Comparison of ENCODE assay signal across 12 cellular contexts in genomic region chr2:46977899-46978298, GRCh38. TPM values are rescaled to one million over a fixed set of nuclear protein-coding genes. Genes with fewer than 3 reads are reported as not detected.
DNase-seq lines count a peak whose midpoint lies in the region; TF ChIP-seq lines count a peak whose summit lies in the region.
"Had no signal": no experiment of that assay in that cellular context is flagged by ENCODE, and none has a peak within 500 bp of the region (broad histone marks: within the 10 kb centered on the region; RNA-seq: fewer than 3 reads in every experiment).

No MANE protein-coding gene starts in this region.

- H3K36me3 Mint-ChIP-seq in T-helper 2 cell treated with Interferon-gamma antibody and Interleukin-4, amounts not matched to agents 5 μg/mL and 100 μg/mL, for 36 hours (ENCODE audit: low read depth), result peaks cover 57% of the 10 kb centered on the region
- peaks cover 44% of the 10 kb centered on the region for H3K36me3 Mint-ChIP-seq in activated T-helper 1 cell treated with anti-CD3 and anti-CD28 coated beads, Interleukin-12 subunit alpha, Interleukin-12 subunit beta, Interleukin-2, Interleukin-4 antibody, amounts not matched to agents 30 ng/mL and 10 ng/mL and 1 ng/mL, durations not matched to agents 14 hours and 24 hours and 36 hours (ENCODE audit: low read depth)

- H3K36me3 ChIP-seq in prostate gland, result no peaks in the 10 kb centered on the region

- H3K9me3 Mint-ChIP-seq in T-helper 2 cell treated with Interferon-gamma antibody and Interleukin-4, amounts not matched to agents 5 μg/mL and 100 μg/mL, for 36 hours, result no peaks in the 10 kb centered on the region
- no peaks in the 10 kb centered on the region for H3K9me3 Mint-ChIP-seq in activated T-helper 1 cell treated with anti-CD3 and anti-CD28 coated beads, Interleukin-12 subunit alpha, Interleukin-12 subunit beta, Interleukin-2, Interleukin-4 antibody, amounts not matched to agents 30 ng/mL and 10 ng/mL and 1 ng/mL, durations not matched to agents 14 hours and 24 hours and 36 hours

- H3K9me3 ChIP-seq in prostate gland, result no peaks in the 10 kb centered on the region
- H3K9me3 ChIP-seq: heart right ventricle, tibial artery had no signal

- in situ Hi-C loops in KBM-7 (cut with MboI; ENCODE audit: low pct_unique_long_range_greater_than_20kb, low sequenced_read_pairs), result no loop called here

- no peak for DNase-seq in T-helper 2 cell treated with Interferon-gamma antibody and Interleukin-4, amounts not matched to agents 5 μg/mL and 100 μg/mL, for 36 hours (ENCODE audit: low spot score)
- DNase-seq in T-helper 2 cell (no peak), KBM-7 (peak; percentile 61), occipital lobe (lab: John Stamatoyannopoulos, UW) (peak; percentile 14), prostate gland (ENCODE audit: low spot score) (no peak), NCI-H1105 treated with DMSO at 0.1 percent for 48 hours (lab: John Stamatoyannopoulos, UW) (no peak), NCI-H146 (lab: John Stamatoyannopoulos, UW) (no peak)
- DNase-seq in activated T-helper 1 cell treated with anti-CD3 and anti-CD28 coated beads, Interleukin-12 subunit alpha, Interleukin-12 subunit beta, Interleukin-2, Interleukin-4 antibody, amounts not matched to agents 30 ng/mL and 10 ng/mL and 1 ng/mL, durations not matched to agents 14 hours and 24 hours and 36 hours (ENCODE audit: low spot score), result no peak
- DNase-seq: heart right ventricle; IMR-90; stimulated activated CD4-positive, alpha-beta T cell treated with anti-CD3 and anti-CD28 coated beads, Interleukin-2, amount 100 ng/mL, for 48 hours; tibial artery had no signal

- TF ChIP-seq POLR2A in prostate gland (IDR thresholded peaks at IDR 0.05), result no peak

- H3K27ac Mint-ChIP-seq in T-helper 2 cell treated with Interferon-gamma antibody and Interleukin-4, amounts not matched to agents 5 μg/mL and 100 μg/mL, for 36 hours, result peak overlapping the region; percentile 89
- H3K27ac Mint-ChIP-seq in activated T-helper 1 cell treated with anti-CD3 and anti-CD28 coated beads, Interleukin-12 subunit alpha, Interleukin-12 subunit beta, Interleukin-2, Interleukin-4 antibody, amounts not matched to agents 30 ng/mL and 10 ng/mL and 1 ng/mL, durations not matched to agents 14 hours and 24 hours and 36 hours, result peak overlapping the region; percentile 84

- H3K4me3 Mint-ChIP-seq in T-helper 2 cell treated with Interferon-gamma antibody and Interleukin-4, amounts not matched to agents 5 μg/mL and 100 μg/mL, for 36 hours, result peak overlapping the region; percentile 46
- no peak overlapping the region for H3K4me3 Mint-ChIP-seq in activated T-helper 1 cell treated with anti-CD3 and anti-CD28 coated beads, Interleukin-12 subunit alpha, Interleukin-12 subunit beta, Interleukin-2, Interleukin-4 antibody, amounts not matched to agents 30 ng/mL and 10 ng/mL and 1 ng/mL, durations not matched to agents 14 hours and 24 hours and 36 hours

- H3K4me1 Mint-ChIP-seq in T-helper 2 cell treated with Interferon-gamma antibody and Interleukin-4, amounts not matched to agents 5 μg/mL and 100 μg/mL, for 36 hours (ENCODE audit: low read depth), result peaks cover 35% of the 10 kb centered on the region
- H3K4me1 Mint-ChIP-seq in activated T-helper 1 cell treated with anti-CD3 and anti-CD28 coated beads, Interleukin-12 subunit alpha, Interleukin-12 subunit beta, Interleukin-2, Interleukin-4 antibody, amounts not matched to agents 30 ng/mL and 10 ng/mL and 1 ng/mL, durations not matched to agents 14 hours and 24 hours and 36 hours (ENCODE audit: low read depth), result peaks cover 70% of the 10 kb centered on the region

- H3K27ac ChIP-seq in prostate gland, result no peak overlapping the region
- H3K27ac ChIP-seq: tibial artery had no signal

- H3K4me1 ChIP-seq in prostate gland (replicated peaks), result no peaks in the 10 kb centered on the region

- H3K27me3 Mint-ChIP-seq in T-helper 2 cell treated with Interferon-gamma antibody and Interleukin-4, amounts not matched to agents 5 μg/mL and 100 μg/mL, for 36 hours (ENCODE audit: low read depth), result no peaks in the 10 kb centered on the region
- no peaks in the 10 kb centered on the region for H3K27me3 Mint-ChIP-seq in activated T-helper 1 cell treated with anti-CD3 and anti-CD28 coated beads, Interleukin-12 subunit alpha, Interleukin-12 subunit beta, Interleukin-2, Interleukin-4 antibody, amounts not matched to agents 30 ng/mL and 10 ng/mL and 1 ng/mL, durations not matched to agents 14 hours and 24 hours and 36 hours (ENCODE audit: insufficient read depth)

- 89% methylated on average over 4 of the region's 4 CpGs for WGBS in prostate gland

- intact Hi-C loops in activated T-helper 1 cell treated with anti-CD3 and anti-CD28 coated beads, Interleukin-12 subunit alpha, Interleukin-12 subunit beta, Interleukin-2, Interleukin-4 antibody, amounts not matched to agents 30 ng/mL and 10 ng/mL and 1 ng/mL, durations not matched to agents 14 hours and 24 hours and 36 hours (cut with micrococcal nuclease), result no loop called here
- intact Hi-C loops in prostate gland (cut with DNase I), result no loop called here

- no peaks in the 10 kb centered on the region for H3K27me3 ChIP-seq in prostate gland (replicated peaks; ENCODE audit: insufficient read depth)
- H3K27me3 ChIP-seq: heart right ventricle, tibial artery had no signal

- no peak for TF ChIP-seq CTCF in prostate gland (IDR thresholded peaks at IDR 0.05)

- no peak overlapping the region for H3K4me3 ChIP-seq in prostate gland
- H3K4me3 ChIP-seq: heart right ventricle, tibial artery had no signal

RNA-seq across cellular contexts. Expression of gene TTC7A, which starts 36.9 kb away (rescaled TPM):
- 72.5 and 77.2 TPM in 2 replicates for total RNA-seq in activated T-helper 1 cell treated with anti-CD3 and anti-CD28 coated beads, Interleukin-12 subunit alpha, Interleukin-12 subunit beta, Interleukin-2, Interleukin-4 antibody, amounts not matched to agents 30 ng/mL and 10 ng/mL and 1 ng/mL, durations not matched to agents 14 hours and 24 hours and 36 hours
- total RNA-seq in occipital lobe (8.4 TPM), prostate gland (10 to 100 TPM; 19.3 to 64.4 TPM)

Comparison
In these comparisons a context has a peak if more than half of its experiments do, and no peak if none do; other contexts are left out.
1. DNase-seq: peak in KBM-7 (single experiment) and occipital lobe (single experiment); none in T-helper 2 cell treated with Interferon-gamma antibody and Interleukin-4, amounts not matched to agents 5 μg/mL and 100 μg/mL, for 36 hours (single experiment), T-helper 2 cell (0 of 5), activated T-helper 1 cell treated with anti-CD3 and anti-CD28 coated beads, Interleukin-12 subunit alpha, Interleukin-12 subunit beta, Interleukin-2, Interleukin-4 antibody, amounts not matched to agents 30 ng/mL and 10 ng/mL and 1 ng/mL, durations not matched to agents 14 hours and 24 hours and 36 hours (single experiment), prostate gland (single experiment), NCI-H1105 treated with DMSO at 0.1 percent for 48 hours (single experiment) and NCI-H146 (single experiment).